In genomic region chr3:11661052-11661656, GRCh38 we compare ENCODE assay signal across 1 cellular context.
TF ChIP-seq lines count a peak whose summit lies in the region.

No MANE protein-coding gene starts in this region.

TF ChIP-seq in HEK293, 187 proteins besides CTCF, POLR2A, EP300 and RAD21 (continued from another document):
- TF ChIP-seq ZBTB26 (tag by site-specific recombination; optimal IDR thresholded peaks at IDR 0.05), result no peak
- no peak for TF ChIP-seq ZNF768 (tag by site-specific recombination; IDR thresholded peaks at IDR 0.05)
- no peak for TF ChIP-seq PRDM6 (tag by site-specific recombination; IDR thresholded peaks at IDR 0.05)
- no peak for TF ChIP-seq ZNF571 (tag by site-specific recombination; IDR thresholded peaks at IDR 0.05)
- TF ChIP-seq ATF2 (tag by site-specific recombination; IDR thresholded peaks at IDR 0.05; ENCODE audit: low read depth), result no peak
- TF ChIP-seq ZNF549 (tag by site-specific recombination; IDR thresholded peaks at IDR 0.05), result no peak
- no peak for TF ChIP-seq TSHZ1 (tag by site-specific recombination; IDR thresholded peaks at IDR 0.05; ENCODE audit: borderline replicate concordance)
- TF ChIP-seq ZNF394 (tag by site-specific recombination; IDR thresholded peaks at IDR 0.05; ENCODE audit: borderline replicate concordance), result peak; percentile 98
- TF ChIP-seq ZNF514 (tag by site-specific recombination; IDR thresholded peaks at IDR 0.05), result 0 out of 2 replicates have a peak, but pooled peaks have one; percentile 53
- TF ChIP-seq ZNF473 (tag by site-specific recombination; IDR thresholded peaks at IDR 0.05), result no peak
- no peak for TF ChIP-seq HOXC10 (CRISPR knock-in tag; IDR thresholded peaks at IDR 0.05)
- peak; percentile 77 for TF ChIP-seq ZBTB11 (tag by site-specific recombination; conservative IDR thresholded peaks at IDR 0.05; ENCODE audit: low read depth)
- peak; percentile 63; the same call in 1 of the 2 replicates for TF ChIP-seq ZNF560 (tag by site-specific recombination; IDR thresholded peaks at IDR 0.05; ENCODE audit: borderline replicate concordance)
- no peak for TF ChIP-seq ZNF621 (tag by site-specific recombination; IDR thresholded peaks at IDR 0.05)
- no peak for TF ChIP-seq TRIM28 (IDR thresholded peaks at IDR 0.05; ENCODE audit: borderline replicate concordance, low read length)
- TF ChIP-seq ZNF121 (tag by site-specific recombination; IDR thresholded peaks at IDR 0.05), result 0 out of 2 replicates have a peak, but pooled peaks have one; percentile 10
- no peak for TF ChIP-seq ZBTB6 (tag by site-specific recombination; IDR thresholded peaks at IDR 0.05)
